Comparison of ENCODE assay signal across 18 cellular contexts in genomic region chr11:66867425-66868040, GRCh38. TPM values are rescaled to one million over a fixed set of nuclear protein-coding genes. Genes with fewer than 3 reads are reported as not detected.
DNase-seq lines count a peak whose midpoint lies in the region; ATAC-seq and TF ChIP-seq lines count a peak whose summit lies in the region.
"Had no signal": no experiment of that assay in that cellular context is flagged by ENCODE, and none has a peak within 500 bp of the region (broad histone marks: within the 10 kb centered on the region; RNA-seq: fewer than 3 reads in every experiment).

No MANE protein-coding gene starts in this region.

- TF ChIP-seq CTCF in MCF 10A (IDR thresholded peaks at IDR 0.05; ENCODE audit: unreplicated experiment), result no peak
- no peak for TF ChIP-seq CTCF in breast epithelium (IDR thresholded peaks at IDR 0.05)
- TF ChIP-seq CTCF in choroid plexus epithelial cell (conservative IDR thresholded peaks at IDR 0.05; ENCODE audit: low read depth, low read length), result peak; percentile 2
- no peak for TF ChIP-seq CTCF in CD4-positive, alpha-beta T cell (IDR thresholded peaks at IDR 0.05)
- no peak for TF ChIP-seq CTCF in mesothelial cell of epicardium (IDR thresholded peaks at IDR 0.05; ENCODE audit: unreplicated experiment)
- no peak for TF ChIP-seq CTCF in dorsolateral prefrontal cortex (IDR thresholded peaks at IDR 0.05 in 54 of 56, conservative IDR thresholded peaks at IDR 0.05 in 2 of 56; ENCODE audit: low read depth in 1 of 56, partially characterized antibody in 56 of 56)

- H3K9me3 ChIP-seq in breast epithelium, result no peaks in the 10 kb centered on the region
- H3K9me3 ChIP-seq in NT2/D1 (ENCODE audit: insufficient read depth, low read length), result no peaks in the 10 kb centered on the region
- no peaks in the 10 kb centered on the region for H3K9me3 ChIP-seq in CD4-positive, alpha-beta T cell (ENCODE audit: control insufficient read depth, low read length)
- no peaks in the 10 kb centered on the region for H3K9me3 ChIP-seq in CD4-positive, alpha-beta memory T cell (ENCODE audit: control insufficient read depth in 1 of 2, low read length in 2 of 2)
- H3K9me3 ChIP-seq: left ventricle myocardium inferior had no signal

- H3K4me1 Mint-ChIP-seq in MCF 10A (ENCODE audit: insufficient read depth, unreplicated experiment), result no peaks in the 10 kb centered on the region
- peaks cover 11% of the 10 kb centered on the region for H3K4me1 Mint-ChIP-seq in CD4-positive, alpha-beta T cell (ENCODE audit: low read depth)
- peaks cover 5% of the 10 kb centered on the region for H3K4me1 Mint-ChIP-seq in mesothelial cell of epicardium
- H3K4me1 Mint-ChIP-seq in CD4-positive, alpha-beta memory T cell, result peaks cover 2 to 13% (median 7%) of the 10 kb centered on the region in 4 donors

- POLR2A ChIA-PET in MCF 10A (lab: Yijun Ruan, JAX), result interaction anchor here (1.0 kb wide), 1 partner anchor 12 kb away, joined by 4 read pairs; no protein-coding TSS in a partner anchor
- POLR2A ChIA-PET in CD4-positive, alpha-beta T cell (lab: Charles Lee), result no interaction called here
- POLR2A ChIA-PET in CD4-positive, alpha-beta memory T cell (lab: Charles Lee; ENCODE audit: partially characterized antibody), result interaction anchor here (0.9 kb wide), 1 partner anchor 25 kb away, joined by 3 read pairs; no protein-coding TSS in a partner anchor

- CTCF ChIA-PET in MCF 10A (lab: Yijun Ruan, JAX), result interaction anchor here (0.6 kb wide), 1 partner anchor 447 kb away, joined by 3 read pairs; no protein-coding TSS in a partner anchor
- CTCF ChIA-PET in CD4-positive, alpha-beta T cell (lab: Charles Lee), result no interaction called here
- CTCF ChIA-PET in CD4-positive, alpha-beta memory T cell (lab: Charles Lee; ENCODE audit: partially characterized antibody), result interaction anchor here (1.3 to 1.5 kb wide), 2 partner anchors 172 to 175 kb away, joined by 3 to 4 read pairs; no protein-coding TSS in a partner anchor

- no TSS peak for BruUV-seq in MCF 10A (replicated peaks; lab: Mats Ljungman, UMichigan)

- H3K36me3 Mint-ChIP-seq in MCF 10A (ENCODE audit: insufficient read depth, unreplicated experiment) (peaks cover 33% of the 10 kb centered on the region), mesothelial cell of epicardium (no peaks in the 10 kb centered on the region)
- H3K36me3 Mint-ChIP-seq in CD4-positive, alpha-beta T cell (ENCODE audit: low read depth), result no peaks in the 10 kb centered on the region
- H3K36me3 Mint-ChIP-seq in CD4-positive, alpha-beta memory T cell, result no peaks in the 10 kb centered on the region

- H3K4me3 ChIP-seq in breast epithelium, result no peak overlapping the region
- no peak overlapping the region for H3K4me3 ChIP-seq in NT2/D1 (ENCODE audit: insufficient read length, low read depth)
- H3K4me3 ChIP-seq in choroid plexus epithelial cell (ENCODE audit: low read depth, low read length), result no peak overlapping the region
- no peak overlapping the region for H3K4me3 ChIP-seq in dorsolateral prefrontal cortex
- H3K4me3 ChIP-seq in CD4-positive, alpha-beta memory T cell (ENCODE audit: low read length in 2 of 2), result no peak overlapping the region
- H3K4me3 ChIP-seq: left ventricle myocardium inferior had no signal

- ATAC-seq in CD4-positive, alpha-beta T cell (ENCODE audit: poor library complexity), result no peak
- ATAC-seq: esophagus mucosa, Right ventricle myocardium inferior had no signal

- peak overlapping the region; percentile 12 for H3K27ac Mint-ChIP-seq in MCF 10A (ENCODE audit: low read depth, unreplicated experiment)
- no peak overlapping the region for H3K27ac Mint-ChIP-seq in CD4-positive, alpha-beta T cell
- H3K27ac Mint-ChIP-seq in mesothelial cell of epicardium, result no peak overlapping the region
- peak overlapping the region in 1 of 7 donors; percentile 74 for H3K27ac Mint-ChIP-seq in CD4-positive, alpha-beta memory T cell
- H3K27ac Mint-ChIP-seq: activated CD4-positive, alpha-beta T cell treated with anti-CD3 and anti-CD28 coated beads, Interleukin-2, amount 10 ng/mL, durations not matched to agents 7 days and 5 days had no signal

- H3K36me3 ChIP-seq in breast epithelium (no peaks in the 10 kb centered on the region), NT2/D1 (ENCODE audit: insufficient read depth, insufficient read length, low read length) (peaks cover 39% of the 10 kb centered on the region)
- H3K36me3 ChIP-seq in CD4-positive, alpha-beta memory T cell (ENCODE audit: insufficient read depth, low read length), result no peaks in the 10 kb centered on the region
- H3K36me3 ChIP-seq: left ventricle myocardium inferior had no signal

- H3K27ac ChIP-seq in breast epithelium (no peak overlapping the region), dorsolateral prefrontal cortex (peak overlapping the region in 4 of 59 donors; percentile 20 to 85 (median 34))
- H3K27ac ChIP-seq in CD4-positive, alpha-beta T cell (ENCODE audit: low read depth, low read length), result no peak overlapping the region
- H3K27ac ChIP-seq in CD4-positive, alpha-beta memory T cell (ENCODE audit: low read depth, low read length), result no peak overlapping the region
- H3K27ac ChIP-seq: left ventricle myocardium inferior had no signal

- H3K9me3 Mint-ChIP-seq in MCF 10A (ENCODE audit: unreplicated experiment) (no peaks in the 10 kb centered on the region), mesothelial cell of epicardium (no peaks in the 10 kb centered on the region)
- no peaks in the 10 kb centered on the region for H3K9me3 Mint-ChIP-seq in CD4-positive, alpha-beta T cell
- no peaks in the 10 kb centered on the region for H3K9me3 Mint-ChIP-seq in CD4-positive, alpha-beta memory T cell
- H3K9me3 Mint-ChIP-seq: activated CD4-positive, alpha-beta T cell treated with anti-CD3 and anti-CD28 coated beads, Interleukin-2, amount 10 ng/mL, durations not matched to agents 7 days and 5 days had no signal

- H3K27me3 ChIP-seq in breast epithelium, result no peaks in the 10 kb centered on the region
- no peaks in the 10 kb centered on the region for H3K27me3 ChIP-seq in NT2/D1 (ENCODE audit: insufficient read depth, insufficient read length)
- no peaks in the 10 kb centered on the region for H3K27me3 ChIP-seq in CD4-positive, alpha-beta T cell (ENCODE audit: control insufficient read depth, insufficient read depth, low read length)
- H3K27me3 ChIP-seq in dorsolateral prefrontal cortex, result no peaks in the 10 kb centered on the region
- no peaks in the 10 kb centered on the region for H3K27me3 ChIP-seq in CD4-positive, alpha-beta memory T cell (ENCODE audit: insufficient read depth, low read length)

- intact Hi-C loops in MCF 10A (cut with micrococcal nuclease) (no loop called here), breast epithelium (cut with DNase I; ENCODE audit: low total_unique reads) (no loop called here), dorsolateral prefrontal cortex (cut with DNase I) (no loop called here)
- intact Hi-C loops in CD4-positive, alpha-beta T cell (cut with DNase I, micrococcal nuclease), result loop anchor here (1.0 kb wide), 1 partner anchor 173 kb away; no protein-coding TSS in a partner anchor
- intact Hi-C loops in CD4-positive, alpha-beta memory T cell (cut with micrococcal nuclease), result loop anchor here (1.0 kb wide), 2 partner anchors 33 to 123 kb away; a partner anchor contains a TSS

- H3K4me1 ChIP-seq in breast epithelium (no peaks in the 10 kb centered on the region), NT2/D1 (ENCODE audit: insufficient read depth, insufficient read length) (peaks cover 18% of the 10 kb centered on the region)
- H3K4me1 ChIP-seq in CD4-positive, alpha-beta memory T cell (ENCODE audit: insufficient read depth, low read length), result peaks cover 8% of the 10 kb centered on the region
- H3K4me1 ChIP-seq: left ventricle myocardium inferior had no signal

- DNase-seq in MCF 10A (ENCODE audit: unreplicated experiment) (no peak), breast epithelium (ENCODE audit: low spot score in 2 of 2) (no peak), NT2/D1 (ENCODE audit: low read depth, low spot score) (no peak), choroid plexus epithelial cell (ENCODE audit: low read depth) (no peak), mesothelial cell of epicardium (ENCODE audit: low spot score in 2 of 2, unreplicated experiment in 2 of 2) (no peak), dorsolateral prefrontal cortex (no peak)
- DNase-seq in CD4-positive, alpha-beta T cell, result no peak
- DNase-seq in CD4-positive, alpha-beta memory T cell, result no peak
- DNase-seq: activated CD4-positive, alpha-beta T cell treated with anti-CD3 and anti-CD28 coated beads, Interleukin-2, amount 10 ng/mL, durations not matched to agents 7 days and 5 days; activated CD8-positive, alpha-beta memory T cell treated with anti-CD3 and anti-CD28 coated beads, Interleukin-2, amount 50 U/mL, for 4 hours; C1 segment of cervical spinal cord; GDM1; KBM-7; left ventricle myocardium inferior; substantia nigra; SW 1271 had no signal

- no peaks in the 10 kb centered on the region for H3K27me3 Mint-ChIP-seq in MCF 10A (ENCODE audit: insufficient read depth, unreplicated experiment)
- H3K27me3 Mint-ChIP-seq in CD4-positive, alpha-beta T cell, result no peaks in the 10 kb centered on the region
- H3K27me3 Mint-ChIP-seq in mesothelial cell of epicardium (ENCODE audit: low read depth), result no peaks in the 10 kb centered on the region
- no peaks in the 10 kb centered on the region for H3K27me3 Mint-ChIP-seq in CD4-positive, alpha-beta memory T cell
- H3K27me3 Mint-ChIP-seq: activated CD4-positive, alpha-beta T cell treated with anti-CD3 and anti-CD28 coated beads, Interleukin-2, amount 10 ng/mL, durations not matched to agents 7 days and 5 days had no signal

- H3K9ac ChIP-seq in NT2/D1 (ENCODE audit: insufficient read length, low read depth), result peak overlapping the region; percentile 45

- no peak overlapping the region for H3K4me3 Mint-ChIP-seq in MCF 10A (ENCODE audit: unreplicated experiment)
- no peak overlapping the region for H3K4me3 Mint-ChIP-seq in CD4-positive, alpha-beta T cell
- no peak overlapping the region for H3K4me3 Mint-ChIP-seq in mesothelial cell of epicardium
- H3K4me3 Mint-ChIP-seq in CD4-positive, alpha-beta memory T cell, result no peak overlapping the region
- H3K4me3 Mint-ChIP-seq: activated CD4-positive, alpha-beta T cell treated with anti-CD3 and anti-CD28 coated beads, Interleukin-2, amount 10 ng/mL, durations not matched to agents 7 days and 5 days had no signal

- TF ChIP-seq POLR2A in breast epithelium (IDR thresholded peaks at IDR 0.05), result no peak

RNA-seq across cellular contexts. Expression of gene LRFN4, which starts 10.7 kb away (rescaled TPM):
- total RNA-seq in MCF 10A (2022), result 30.4 and 39.9 TPM in 2 replicates
- total RNA-seq in breast epithelium, result 10 to 100 TPM in 2 of 3 donors, 1 to 10 TPM in 1; 5.2 to 14.4 (median 11.7) TPM
- 1 to 10 TPM; 1.6 to 2.5 TPM for total RNA-seq in CD4-positive, alpha-beta T cell
- 26.6 to 28.1 TPM (median 27.5 TPM) in 3 replicates for total RNA-seq in mesothelial cell of epicardium
- 10 to 100 TPM; 16.7 to 51.3 (median 30.2) TPM for total RNA-seq in dorsolateral prefrontal cortex
- total RNA-seq in CD4-positive, alpha-beta memory T cell, result 1 to 10 TPM; 5.1 to 5.3 TPM
- 1 to 10 TPM in 1 of 2 donors, under 1 TPM in 1; 0.42 to 2.9 TPM for polyA plus RNA-seq in CD4-positive, alpha-beta memory T cell

RNA-seq across cellular contexts. Expression of gene RCE1, which starts 24.3 kb away (rescaled TPM):
- total RNA-seq in MCF 10A (2022), result 23.3 and 27.7 TPM in 2 replicates
- total RNA-seq in breast epithelium, result 10 to 100 TPM; 10.7 to 23.9 (median 21.5) TPM
- 10 to 100 TPM; 60.1 to 63.0 TPM for total RNA-seq in CD4-positive, alpha-beta T cell
- 27.0 to 27.8 TPM (median 27.2 TPM) in 3 replicates for total RNA-seq in mesothelial cell of epicardium
- total RNA-seq in dorsolateral prefrontal cortex, result 10 to 100 TPM in 118 of 120 experiments, 1 to 10 TPM in 2; 9.8 to 28.2 (median 16.6) TPM
- 10 to 100 TPM; 30.0 to 34.5 TPM for total RNA-seq in CD4-positive, alpha-beta memory T cell
- 10 to 100 TPM; 23.3 to 31.3 TPM for polyA plus RNA-seq in CD4-positive, alpha-beta memory T cell

Comparison
In these comparisons a context has a peak if more than half of its experiments do, and no peak if none do; other contexts are left out.
1. intact Hi-C loops: an anchor here in CD4-positive, alpha-beta T cell (1.0 kb wide) and CD4-positive, alpha-beta memory T cell (1.0 kb wide); none called in MCF 10A, breast epithelium and dorsolateral prefrontal cortex.